In the genomic region with DNA sequence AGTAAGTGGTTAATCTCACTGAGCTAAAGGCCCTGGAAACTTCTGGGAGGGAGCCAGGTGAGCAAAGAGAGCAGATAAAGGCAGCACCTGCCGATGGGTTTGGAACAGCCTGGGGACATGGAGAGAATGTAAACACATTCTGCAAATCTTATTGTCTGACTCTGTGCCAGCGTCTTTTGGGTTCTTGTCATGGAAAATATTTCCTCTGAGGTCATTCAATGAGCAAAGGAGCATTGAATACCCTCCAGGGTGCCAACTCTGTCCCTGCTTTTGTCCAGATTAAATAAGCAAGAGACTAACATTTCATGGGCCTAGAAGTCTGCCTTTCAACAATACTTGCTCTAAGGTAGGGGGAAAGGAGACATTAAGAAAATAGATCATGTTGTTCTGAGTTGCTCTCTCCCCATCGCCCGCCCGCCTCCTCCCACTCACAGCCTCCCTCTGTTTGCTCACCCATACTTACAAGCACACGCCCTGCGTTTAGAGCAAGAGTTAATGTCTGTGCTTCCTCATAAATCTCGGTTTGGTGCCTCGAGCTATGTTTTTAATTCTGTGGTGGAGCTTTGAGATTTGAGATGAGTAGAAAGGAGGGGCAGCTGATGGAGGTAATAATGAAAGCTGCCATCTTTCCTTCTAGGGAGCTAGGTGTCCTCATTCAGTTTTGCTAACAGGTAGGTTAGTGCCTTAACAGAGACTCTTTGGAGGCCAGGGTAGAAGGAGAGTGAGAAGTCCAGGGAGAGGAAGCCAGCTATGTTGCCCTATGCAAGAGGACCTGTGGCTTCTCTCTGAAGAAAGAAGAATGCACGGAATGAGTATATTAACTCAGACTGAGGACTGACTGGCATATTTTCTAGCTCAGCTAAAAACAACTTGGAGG, we compare ENCODE assay signal across 8 cellular contexts.
DNase-seq lines count a peak whose midpoint lies in the region; ATAC-seq, FAIRE-seq and TF ChIP-seq lines count a peak whose summit lies in the region.

No MANE protein-coding gene starts in this region.

- H3K4me3 ChIP-seq in BJ (ENCODE audit: low read depth, low read length): no peak overlapping the region
- peak overlapping the region; percentile 21; the same call in 1 of the 2 replicates for H3K4me3 ChIP-seq in HUES6 (ENCODE audit: low read depth, low read length)
- H3K4me3 ChIP-seq in SK-N-MC: peak overlapping the region; percentile 69
- H3K4me3 ChIP-seq in gastroesophageal sphincter: no peak overlapping the region

- CTCF ChIA-PET in BJ (lab: Yijun Ruan, JAX): interaction anchor here (0.5 kb wide), 1 partner anchor 1459 kb away, joined by 3 read pairs; no protein-coding TSS in a partner anchor

- FAIRE-seq in urothelium cell line (lab: Jason Lieb, UNC): no peak

- DNase-seq in BJ (ENCODE audit: low read depth): peak; percentile 26
- peak; percentile 99 for DNase-seq in SK-N-MC (ENCODE audit: low read depth, low spot score)
- DNase-seq in urothelium cell line (ENCODE audit: low spot score): peak; percentile 61
- DNase-seq in NCI-H1694 (lab: John Stamatoyannopoulos, UW): no peak

- WGBS in gastroesophageal sphincter (ENCODE audit: low coverage in 1 of 2), 2 donors: 58 to 66% methylated on average over 9 to 10 of the region's 10 CpGs

- H3K36me3 ChIP-seq in BJ (ENCODE audit: control insufficient read depth, insufficient read depth, low read length): no peaks in the 10 kb centered on the region
- H3K36me3 ChIP-seq in HUES6 (ENCODE audit: control insufficient read depth, insufficient read depth, low read length): no peaks in the 10 kb centered on the region
- H3K36me3 ChIP-seq in SK-N-MC (ENCODE audit: insufficient read depth, low read length): no peaks in the 10 kb centered on the region
- H3K36me3 ChIP-seq in gastroesophageal sphincter: no peaks in the 10 kb centered on the region

- TF ChIP-seq EP300 in gastroesophageal sphincter (IDR thresholded peaks at IDR 0.05): no peak

- TF ChIP-seq POLR2A in gastroesophageal sphincter (IDR thresholded peaks at IDR 0.05): no peak

- H3K4me1 ChIP-seq in HUES6 (ENCODE audit: control insufficient read depth, insufficient read depth, low read length): peaks cover 24% of the 10 kb centered on the region
- peaks cover 0 to 10% (median 0%) of the 10 kb centered on the region in 3 donors for H3K4me1 ChIP-seq in gastroesophageal sphincter

- H3K27ac ChIP-seq in HUES6 (ENCODE audit: low read depth, low read length) (peak overlapping the region; percentile 59), SK-N-MC (peak overlapping the region; percentile 98), gastroesophageal sphincter (peak overlapping the region in 2 of 4 donors; percentile 39)

- no peaks in the 10 kb centered on the region for H3K27me3 ChIP-seq in BJ (ENCODE audit: control insufficient read depth, insufficient read depth, low read length)
- no peaks in the 10 kb centered on the region for H3K27me3 ChIP-seq in HUES6 (ENCODE audit: control insufficient read depth, insufficient read depth, low read length)
- H3K27me3 ChIP-seq in gastroesophageal sphincter: no peaks in the 10 kb centered on the region

- no peak for TF ChIP-seq CTCF in BJ (IDR thresholded peaks at IDR 0.05; ENCODE audit: insufficient read depth, low read depth, low read length)
- TF ChIP-seq CTCF in gastroesophageal sphincter (IDR thresholded peaks at IDR 0.05): no peak

- H3K9ac ChIP-seq in HUES6 (ENCODE audit: low read length) (peak overlapping the region; percentile 14), SK-N-MC (ENCODE audit: insufficient read length) (peak overlapping the region; percentile 61)

- ATAC-seq in gastroesophageal sphincter (peak; percentile 39), HG03439 (IDR thresholded peaks at IDR 0.05; ENCODE audit: unreplicated experiment) (no peak), GM21825 (IDR thresholded peaks at IDR 0.05; ENCODE audit: unreplicated experiment) (no peak)

- POLR2A ChIA-PET in BJ (lab: Charles Lee): no interaction called here

- no peaks in the 10 kb centered on the region for H3K9me3 ChIP-seq in HUES6 (ENCODE audit: control insufficient read depth, insufficient read depth, low read depth, low read length)
- no peaks in the 10 kb centered on the region for H3K9me3 ChIP-seq in SK-N-MC (ENCODE audit: low read depth, low read length)
- no peaks in the 10 kb centered on the region for H3K9me3 ChIP-seq in gastroesophageal sphincter

Comparison
In these comparisons a context has a peak if more than half of its experiments do, and no peak if none do; other contexts are left out.
1. H3K4me3 ChIP-seq: peak in HUES6 (single experiment) and SK-N-MC (single experiment); none in BJ (single experiment) and gastroesophageal sphincter (0 of 2).